ENCODE assay signal across 8 cellular contexts in genomic region chr1:155003766-155004351, GRCh38. TPM values are rescaled to one million over a fixed set of nuclear protein-coding genes. Genes with fewer than 3 reads are reported as not detected.
DNase-seq lines count a peak whose midpoint lies in the region; ATAC-seq, FAIRE-seq and TF ChIP-seq lines count a peak whose summit lies in the region.

No MANE protein-coding gene starts in this region.

- peak; percentile 73 for DNase-seq in adipocyte (ENCODE audit: low read depth)
- DNase-seq in left cardiac atrium = peak; percentile 84
- peak in 5 of 6 donors; percentile 70 to 77 (median 75) for DNase-seq in pancreas
- no peak for DNase-seq in stimulated activated CD4-positive, alpha-beta T cell treated with anti-CD3 and anti-CD28 coated beads, Interleukin-4, amount 100 ng/mL, for 1 hour
- no peak for DNase-seq in NCI-H1105 treated with DMSO at 0.1 percent for 48 hours (lab: John Stamatoyannopoulos, UW)

- H3K9me3 ChIP-seq in DOHH2 (ENCODE audit: control insufficient read depth, insufficient read depth, low read length) = no peaks in the 10 kb centered on the region
- H3K9me3 ChIP-seq in adipocyte (ENCODE audit: control insufficient read depth, low read length) = no peaks in the 10 kb centered on the region
- no peaks in the 10 kb centered on the region for H3K9me3 ChIP-seq in pancreas

- no peaks in the 10 kb centered on the region for H3K9me2 ChIP-seq in DOHH2 (replicated peaks; ENCODE audit: control insufficient read depth, low read length)

- ATAC-seq in left cardiac atrium = peak; percentile 3 to 5
- no peak for ATAC-seq in pancreas
- ATAC-seq in GM18498 (IDR thresholded peaks at IDR 0.05; ENCODE audit: unreplicated experiment) = no peak

- peaks cover 76% of the 10 kb centered on the region for H3K4me1 ChIP-seq in DOHH2 (ENCODE audit: control insufficient read depth, low read length)
- H3K4me1 ChIP-seq in KMS-11 (ENCODE audit: low read depth, poor library complexity, severe bottlenecking) = peaks cover 44% of the 10 kb centered on the region
- H3K4me1 ChIP-seq in adipocyte (ENCODE audit: control insufficient read depth, insufficient read depth, low read length) = peaks cover 59% of the 10 kb centered on the region
- H3K4me1 ChIP-seq in pancreas = peaks cover 27 to 55% (median 33%) of the 10 kb centered on the region in 3 donors

- no peaks in the 10 kb centered on the region for H4K20me1 ChIP-seq in DOHH2 (ENCODE audit: control insufficient read depth, insufficient read depth, low read depth, low read length)
- H4K20me1 ChIP-seq in KMS-11 (ENCODE audit: insufficient read depth) = no peaks in the 10 kb centered on the region

- no peaks in the 10 kb centered on the region for H3K36me3 ChIP-seq in DOHH2 (ENCODE audit: control insufficient read depth, low read length)
- H3K36me3 ChIP-seq in KMS-11 (ENCODE audit: insufficient read depth) = no peaks in the 10 kb centered on the region
- no peaks in the 10 kb centered on the region for H3K36me3 ChIP-seq in adipocyte (ENCODE audit: control insufficient read depth, insufficient read depth, low read length, severe bottlenecking)
- H3K36me3 ChIP-seq in pancreas = no peaks in the 10 kb centered on the region

- H3K27ac ChIP-seq in DOHH2 (ENCODE audit: low read depth, low read length) = peak overlapping the region; percentile 68
- H3K27ac ChIP-seq in KMS-11 = peak overlapping the region; percentile 72
- H3K27ac ChIP-seq in pancreas = peak overlapping the region; percentile 80 to 98 (median 92)

- H2AFZ ChIP-seq in KMS-11 (ENCODE audit: low read depth) = peak overlapping the region; percentile 68

- WGBS in pancreas, 2 donors = 0 to 1% methylated on average over 16 to 34 of the region's 34 CpGs

- H3K27me3 ChIP-seq in DOHH2 (ENCODE audit: control insufficient read depth, low read length) (no peaks in the 10 kb centered on the region), KMS-11 (ENCODE audit: insufficient read depth, low read depth) (no peaks in the 10 kb centered on the region), adipocyte (replicated peaks; ENCODE audit: control insufficient read depth, insufficient read depth, low read length) (no peaks in the 10 kb centered on the region), pancreas (no peaks in the 10 kb centered on the region)

- H3K79me2 ChIP-seq in DOHH2 (ENCODE audit: control insufficient read depth, low read length) = peaks cover 28% of the 10 kb centered on the region
- peaks cover 54% of the 10 kb centered on the region for H3K79me2 ChIP-seq in KMS-11 (ENCODE audit: insufficient read depth, low read depth)

- H3K4me3 ChIP-seq in DOHH2 (ENCODE audit: low read length) (peak overlapping the region; percentile 93), KMS-11 (IDR thresholded peaks at IDR 0.05; ENCODE audit: insufficient read depth, low read depth, low read length) (peak overlapping the region; percentile 100), adipocyte (ENCODE audit: low read length) (peak overlapping the region; percentile 100), pancreas (peak overlapping the region; percentile 58 to 87 (median 70))

- intact Hi-C loops in left cardiac atrium (cut with DNase I) (no loop called here), pancreas (cut with DNase I) (no loop called here)

- no peak for TF ChIP-seq CTCF in DOHH2 (IDR thresholded peaks at IDR 0.05; ENCODE audit: low read depth, low read length, poor library complexity, severe bottlenecking)
- no peak for TF ChIP-seq CTCF in KMS-11 (conservative IDR thresholded peaks at IDR 0.05; ENCODE audit: low read depth, low read length)
- TF ChIP-seq CTCF in pancreas (IDR thresholded peaks at IDR 0.05) = no peak

- peaks cover 31% of the 10 kb centered on the region for H3F3A ChIP-seq in DOHH2 (ENCODE audit: control insufficient read depth, insufficient read depth)

- no peak for FAIRE-seq in pancreas (lab: Jason Lieb, UNC)

- H3K9ac ChIP-seq in KMS-11 (peak overlapping the region; percentile 85), adipocyte (ENCODE audit: low read length) (peak overlapping the region; percentile 100)

- H3K4me2 ChIP-seq in DOHH2 (ENCODE audit: low read length) (peak overlapping the region; percentile 93), KMS-11 (peak overlapping the region; percentile 89)

RNA-seq across cellular contexts. Expression of gene ZBTB7B, which starts 1.3 kb away (rescaled TPM):
- total RNA-seq in left cardiac atrium (10 to 100 TPM; 49.6 to 52.6 TPM), pancreas (10 to 100 TPM; 24.5 to 38.4 (median 37.2) TPM)
- polyA plus RNA-seq in pancreas = 10 to 100 TPM; 19.8 to 31.8 TPM

RNA-seq across cellular contexts. Expression of gene LENEP, which starts 10.5 kb away (rescaled TPM):
- not detected for total RNA-seq in left cardiac atrium
- total RNA-seq in pancreas = under 1 TPM in 1 of 6 donors, not detected in 5; 0.29 TPM
- polyA plus RNA-seq in pancreas = not detected

RNA-seq across cellular contexts. Expression of gene FLAD1, which starts 20.7 kb away (rescaled TPM):
- total RNA-seq in left cardiac atrium (10 to 100 TPM; 25.9 to 30.8 TPM), pancreas (10 to 100 TPM in 4 of 6 donors, 1 to 10 TPM in 2; 8.3 to 14.1 (median 11.9) TPM)
- 10 to 100 TPM; 22.6 to 28.6 TPM for polyA plus RNA-seq in pancreas

RNA-seq across cellular contexts. Expression of gene CKS1B, which starts 29.4 kb away (rescaled TPM):
- total RNA-seq in left cardiac atrium (10 to 100 TPM; 26.9 to 33.8 TPM), pancreas (10 to 100 TPM in 3 of 6 donors, 1 to 10 TPM in 3; 6.7 to 12.0 (median 10.2) TPM)
- 10 to 100 TPM in 1 of 2 donors, 1 to 10 TPM in 1; 6.7 to 19.5 TPM for polyA plus RNA-seq in pancreas

RNA-seq across cellular contexts. Expression of gene DCST2, which starts 29.7 kb away (rescaled TPM):
- total RNA-seq in left cardiac atrium (under 1 TPM in 1 of 2 donors, not detected in 1; 0.59 TPM), pancreas (under 1 TPM; 0.12 to 0.94 (median 0.22) TPM)
- polyA plus RNA-seq in pancreas = 1 to 10 TPM; 3.9 to 5.1 TPM

Comparison
In these comparisons a context has a peak if more than half of its experiments do, and no peak if none do; other contexts are left out.
1. DNase-seq: peak in adipocyte (single experiment), left cardiac atrium (single experiment) and pancreas (5 of 6); none in stimulated activated CD4-positive, alpha-beta T cell treated with anti-CD3 and anti-CD28 coated beads, Interleukin-4, amount 100 ng/mL, for 1 hour (single experiment) and NCI-H1105 treated with DMSO at 0.1 percent for 48 hours (single experiment).
2. ATAC-seq: peak in left cardiac atrium (2 of 2); none in pancreas (0 of 4) and GM18498 (single experiment).
3. Peak in every context shown above with its lines, with median percentiles within 50 percentile points of each other: H3K27ac ChIP-seq and H3K4me3 ChIP-seq.